28 cellular contexts compared by ENCODE assay signal in genomic region chr6:5390177-5390576, GRCh38.
"Had no signal": no experiment of that assay in that cellular context is flagged by ENCODE, and none has a peak within 500 bp of the region (broad histone marks: within the 10 kb centered on the region; RNA-seq: fewer than 3 reads in every experiment).

No MANE protein-coding gene starts in this region.

- DNase-seq: naive thymus-derived CD8-positive, alpha-beta T cell; nephron progenitor cell; nucleus accumbens; pancreas; right cardiac atrium; spleen; stimulated activated CD4-positive, alpha-beta T cell treated with anti-CD3 and anti-CD28 coated beads, Interleukin-12 subunit alpha, Interleukin-12 subunit beta, amount 100 ng/mL, for 4 hours; stimulated activated CD4-positive, alpha-beta T cell treated with anti-CD3 and anti-CD28 coated beads, Interleukin-1b, Interleukin-23, amount 100 ng/mL, for 48 hours; stimulated activated CD4-positive, alpha-beta T cell treated with anti-CD3 and anti-CD28 coated beads, Interleukin-4, amount 100 ng/mL, for 1 hour; stimulated activated CD4-positive, alpha-beta T cell treated with anti-CD3 and anti-CD28 coated beads, Interleukin-4, amount 100 ng/mL, for 4 hours; stimulated activated CD8-positive, alpha-beta memory T cell treated with anti-CD3 and anti-CD28 coated beads, Interleukin-4, amount 100 ng/mL, for 48 hours; stimulated activated naive CD4-positive, alpha-beta T cell; stimulated activated naive CD8-positive, alpha-beta T cell treated with anti-CD3 and anti-CD28 coated beads, Interleukin-15, amount 100 ng/mL, for 72 hours; stimulated activated naive CD8-positive, alpha-beta T cell treated with anti-CD3 and anti-CD28 coated beads, Interleukin-15, Interleukin-2, amounts not matched to agents 100 U/mL and 50 U/mL, for 24 hours; substantia nigra; testis; tibial artery; transverse colon; upper lobe of right lung; uterus had no signal

- H3K27ac ChIP-seq: neutrophil, pancreas, prostate gland, skin epidermis, spleen, suprapubic skin, testis, tibial artery, transverse colon, upper lobe of right lung, uterus had no signal

- H3K4me1 ChIP-seq: pancreas, prostate gland, spleen, suprapubic skin, testis, tibial artery, transverse colon, upper lobe of right lung, uterus had no signal

- H3K27me3 ChIP-seq: neutrophil, pancreas, spleen, suprapubic skin, testis, tibial artery, transverse colon, upper lobe of right lung, uterus had no signal

- FAIRE-seq: pancreas had no signal

- H3K9me3 ChIP-seq: neutrophil, pancreas, prostate gland, spleen, suprapubic skin, testis, tibial artery, transverse colon, upper lobe of right lung, uterus had no signal

- H3K4me3 ChIP-seq: pancreas, prostate gland, skin epidermis, smooth muscle cell, spleen, suprapubic skin, testis, tibial artery, transverse colon, upper lobe of right lung, uterus had no signal

- H3K4me2 ChIP-seq: smooth muscle cell had no signal

- H3K36me3 ChIP-seq: neutrophil, pancreas, prostate gland, spleen, suprapubic skin, tibial artery, transverse colon, upper lobe of right lung, uterus had no signal

- ATAC-seq: naive thymus-derived CD8-positive, alpha-beta T cell; natural killer cell treated with Interleukin-12 subunit alpha and Interleukin-12 subunit beta and Interleukin-15 and Interleukin-18, amount 100 ng/mL, for 72 hours; pancreas; right cardiac atrium; sciatic nerve; stimulated activated memory B cell treated with anti-CD40 and anti-IgM and Interleukin-4, amounts not matched to agents 10 μg/mL and 1 μg/mL and 100 μg/mL, for 72 hours; stimulated activated naive CD8-positive, alpha-beta T cell treated with anti-CD3 and anti-CD28 coated beads, Interleukin-15, amount 100 ng/mL, for 72 hours; stimulated activated naive CD8-positive, alpha-beta T cell treated with anti-CD3 and anti-CD28 coated beads, Interleukin-15, Interleukin-2, amounts not matched to agents 100 U/mL and 50 U/mL, for 24 hours; upper lobe of right lung had no signal
